ENCODE assay signal across 21 cellular contexts in the genomic region with DNA sequence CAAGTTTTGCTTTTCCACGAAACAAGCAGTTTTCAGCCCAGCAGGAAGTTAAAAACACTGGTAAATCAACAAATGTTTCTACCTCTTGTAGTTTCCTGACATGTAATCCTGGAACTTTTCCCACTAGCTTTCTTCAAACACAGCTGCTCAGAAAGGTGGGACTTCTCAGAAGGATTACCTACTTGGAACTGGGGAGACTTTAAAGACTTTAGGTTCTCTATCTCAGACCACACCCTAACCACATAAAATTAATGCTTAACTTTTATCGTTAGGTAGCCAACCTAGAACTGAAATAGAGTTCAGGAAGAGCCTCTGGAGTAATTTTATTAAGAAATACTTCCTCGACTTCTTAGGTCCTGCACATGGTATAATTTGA. TPM values are rescaled to one million over a fixed set of nuclear protein-coding genes. Genes with fewer than 3 reads are reported as not detected.
DNase-seq lines count a peak whose midpoint lies in the region; ATAC-seq and TF ChIP-seq lines count a peak whose summit lies in the region.
"Had no signal": no experiment of that assay in that cellular context is flagged by ENCODE, and none has a peak within 500 bp of the region (broad histone marks: within the 10 kb centered on the region; RNA-seq: fewer than 3 reads in every experiment).

BCL2L15 (minus strand) TSS at position 190 of the 376 bp plus-strand sequence. CDS start 206 bp downstream, outside the sequence.

- peak within 1 kb of the TSS; percentile 83 for H3K27ac ChIP-seq in neutrophil
- H3K27ac ChIP-seq: prostate gland had no signal

- H3K4me1 Mint-ChIP-seq in T-helper 1 cell treated with Interleukin-12 subunit alpha and Interleukin-12 subunit beta and Interleukin-4 antibody, amounts not matched to agents 30 μg/mL and 1 μg/mL, for 36 hours (ENCODE audit: low read depth): peaks cover 19% of the 10 kb centered on the region

- peak within 1 kb of the TSS; percentile 6 to 44 for H3K4me3 ChIP-seq in neutrophil (ENCODE audit: low read depth in 1 of 2, low read length in 1 of 2)
- H3K4me3 ChIP-seq: prostate gland had no signal

- no peak for DNase-seq in T-helper 1 cell
- peak; percentile 84 for DNase-seq in LoVo (ENCODE audit: low spot score)
- no peak for DNase-seq in NCI-H82 treated with DMSO at 0.1 percent for 48 hours (lab: John Stamatoyannopoulos, UW; ENCODE audit: unreplicated experiment)
- DNase-seq in cardiac septum (ENCODE audit: low spot score): no peak
- DNase-seq: 8988T; activated CD4-positive, alpha-beta T cell treated with anti-CD3 and anti-CD28 coated beads, Interleukin-2, amount 50 U/mL, for 48 hours; activated T-cell treated with anti-CD3 and anti-CD28 coated beads, Interleukin-2, amount 50 U/mL, for 48 hours; foreskin melanocyte; left ventricle myocardium superior; MV-4-11; naive thymus-derived CD8-positive, alpha-beta T cell; NCI-H2029 treated with DMSO at 0.1 percent for 48 hours; NCI-H510A; stimulated activated naive B cell treated with anti-CD40 and anti-IgM and Interleukin-4, amounts not matched to agents 10 μg/mL and 1 μg/mL and 100 μg/mL, for 72 hours; trophoblast cell had no signal

- peaks cover 49 to 74% of the 10 kb centered on the region in 2 experiments for H3K4me1 ChIP-seq in neutrophil (ENCODE audit: control insufficient read depth in 1 of 2, insufficient read depth in 1 of 2, low read depth in 1 of 2, low read length in 1 of 2)
- H3K4me1 ChIP-seq: prostate gland had no signal

- H3K36me3 ChIP-seq in neutrophil: no peaks in the 10 kb centered on the region
- H3K36me3 ChIP-seq: prostate gland had no signal

- peaks cover 11% of the 10 kb centered on the region for H3K36me3 Mint-ChIP-seq in T-helper 1 cell treated with Interleukin-12 subunit alpha and Interleukin-12 subunit beta and Interleukin-4 antibody, amounts not matched to agents 30 μg/mL and 1 μg/mL, for 36 hours (ENCODE audit: low read depth)

- H3K9me3 ChIP-seq in neutrophil: no peaks in the 10 kb centered on the region
- H3K9me3 ChIP-seq: prostate gland had no signal

- TF ChIP-seq CTCF in neutrophil (IDR thresholded peaks at IDR 0.05): no peak

- intact Hi-C loops in cardiac septum (cut with DNase I): no loop called here

- H3K27ac Mint-ChIP-seq in T-helper 1 cell treated with Interleukin-12 subunit alpha and Interleukin-12 subunit beta and Interleukin-4 antibody, amounts not matched to agents 30 μg/mL and 1 μg/mL, for 36 hours: no peak within 1 kb of the TSS
- H3K27ac Mint-ChIP-seq: stimulated activated naive B cell treated with anti-CD40 and anti-IgM and Interleukin-4, amounts not matched to agents 10 μg/mL and 1 μg/mL and 100 μg/mL, for 72 hours had no signal

- peak within 1 kb of the TSS; percentile 12 for H3K4me3 Mint-ChIP-seq in T-helper 1 cell treated with Interleukin-12 subunit alpha and Interleukin-12 subunit beta and Interleukin-4 antibody, amounts not matched to agents 30 μg/mL and 1 μg/mL, for 36 hours
- H3K4me3 Mint-ChIP-seq: stimulated activated naive B cell treated with anti-CD40 and anti-IgM and Interleukin-4, amounts not matched to agents 10 μg/mL and 1 μg/mL and 100 μg/mL, for 72 hours had no signal

- H3K9me3 Mint-ChIP-seq in T-helper 1 cell treated with Interleukin-12 subunit alpha and Interleukin-12 subunit beta and Interleukin-4 antibody, amounts not matched to agents 30 μg/mL and 1 μg/mL, for 36 hours: no peaks in the 10 kb centered on the region
- H3K9me3 Mint-ChIP-seq: naive thymus-derived CD8-positive, alpha-beta T cell; stimulated activated naive B cell treated with anti-CD40 and anti-IgM and Interleukin-4, amounts not matched to agents 10 μg/mL and 1 μg/mL and 100 μg/mL, for 72 hours had no signal

- no peaks in the 10 kb centered on the region for H3K27me3 Mint-ChIP-seq in T-helper 1 cell treated with Interleukin-12 subunit alpha and Interleukin-12 subunit beta and Interleukin-4 antibody, amounts not matched to agents 30 μg/mL and 1 μg/mL, for 36 hours (ENCODE audit: low read depth)
- H3K27me3 Mint-ChIP-seq: naive thymus-derived CD8-positive, alpha-beta T cell; stimulated activated naive B cell treated with anti-CD40 and anti-IgM and Interleukin-4, amounts not matched to agents 10 μg/mL and 1 μg/mL and 100 μg/mL, for 72 hours had no signal

- ATAC-seq in esophagus mucosa (peak; percentile 34), GM18868 (IDR thresholded peaks at IDR 0.05; ENCODE audit: unreplicated experiment) (no peak)
- ATAC-seq: left ventricle myocardium superior; naive thymus-derived CD8-positive, alpha-beta T cell; stimulated activated naive B cell treated with anti-CD40 and anti-IgM and Interleukin-4, amounts not matched to agents 10 μg/mL and 1 μg/mL and 100 μg/mL, for 72 hours had no signal

- no peaks in the 10 kb centered on the region for H3K27me3 ChIP-seq in neutrophil

RNA-seq across cellular contexts. Expression of gene BCL2L15, which starts in this region (rescaled TPM):
- 8.4 TPM for total RNA-seq in esophagus mucosa
- total RNA-seq in cardiac septum: not detected
- total RNA-seq: left ventricle myocardium superior, SK-MEL-5 had no signal
